In the genomic region with DNA sequence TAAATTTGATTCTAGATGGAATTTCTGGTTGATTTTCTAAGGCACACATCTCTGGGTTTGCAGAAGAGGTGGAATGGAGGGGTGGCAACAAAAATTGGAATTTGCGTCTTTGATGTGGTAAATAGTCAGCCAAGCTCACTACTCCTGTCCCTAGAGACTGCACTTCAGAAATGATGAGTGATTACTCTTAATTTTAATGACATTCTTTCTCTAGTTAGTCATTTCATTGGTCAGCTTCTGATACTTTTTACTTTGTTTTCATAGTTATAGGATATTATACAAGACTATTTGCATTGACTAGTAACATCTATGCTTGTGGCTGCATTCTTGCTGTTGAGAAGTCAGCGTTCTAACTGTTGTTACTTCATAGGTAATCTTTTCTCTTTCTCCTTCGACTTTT, we compare ENCODE assay signal across 21 cellular contexts.
A peak's percentile ranks its signal among the peaks of the same experiment; 100 is the strongest.
DNase-seq lines count a peak whose midpoint lies in the region; ATAC-seq, FAIRE-seq and TF ChIP-seq lines count a peak whose summit lies in the region.
"Had no signal": no experiment of that assay in that cellular context is flagged by ENCODE, and none has a peak within 500 bp of the region (broad histone marks: within the 10 kb centered on the region; RNA-seq: fewer than 3 reads in every experiment).

No MANE protein-coding gene starts in this region.

- H3K4me3 ChIP-seq in mammary epithelial cell (replicated peaks in 1 of 3; ENCODE audit: insufficient read depth in 1 of 3, low read depth in 2 of 3, low read length in 3 of 3): no peak overlapping the region
- H3K4me3 ChIP-seq: breast epithelium, hepatocyte, uterus had no signal

- no TSS peak for BruUV-seq in MCF 10A (replicated peaks; lab: Mats Ljungman, UMichigan)
- no TSS peak for BruUV-seq in mammary epithelial cell (replicated peaks; lab: Mats Ljungman, UMichigan)

- H3K9ac ChIP-seq in mammary epithelial cell (ENCODE audit: insufficient read depth, low read length): no peak overlapping the region

- no peak for ATAC-seq in HG03442 (IDR thresholded peaks at IDR 0.05; ENCODE audit: unreplicated experiment)

- dilution Hi-C loops in mammary epithelial cell (cut with HindIII; ENCODE audit: low sequenced_read_pairs): no loop called here

- no peak overlapping the region for H3K4me2 ChIP-seq in mammary epithelial cell (ENCODE audit: insufficient read depth, low read depth, low read length)
- H3K4me2 ChIP-seq: hepatocyte had no signal

- intact Hi-C loops in MCF 10A (cut with micrococcal nuclease): no loop called here
- intact Hi-C loops in mammary epithelial cell (cut with micrococcal nuclease): no loop called here

- H3K27me3 Mint-ChIP-seq in MCF 10A (ENCODE audit: insufficient read depth, unreplicated experiment): no peaks in the 10 kb centered on the region
- H3K27me3 Mint-ChIP-seq: activated naive CD8-positive, alpha-beta T cell had no signal

- H3K4me1 ChIP-seq in mammary epithelial cell (ENCODE audit: insufficient read depth, low read length): peaks cover 5% of the 10 kb centered on the region
- H3K4me1 ChIP-seq: breast epithelium, uterus had no signal

- H3K27ac Mint-ChIP-seq in MCF 10A (ENCODE audit: low read depth, unreplicated experiment): no peak overlapping the region
- H3K27ac Mint-ChIP-seq: activated naive CD8-positive, alpha-beta T cell had no signal

- peak; percentile 5 for DNase-seq in MCF 10A (ENCODE audit: unreplicated experiment)
- no peak for DNase-seq in mammary epithelial cell
- DNase-seq in SW480 (ENCODE audit: low spot score): peak; percentile 97
- DNase-seq in fibroblast of peridontal ligament (ENCODE audit: extremely low read depth): peak; percentile 63
- DNase-seq in urothelium cell line (ENCODE audit: low spot score): peak; percentile 51
- DNase-seq in NOMO-1 treated with dmso at 0.1 percent for 144 hours (lab: John Stamatoyannopoulos, UW; ENCODE audit: unreplicated experiment): no peak
- DNase-seq in activated T-cell treated with anti-CD3 and anti-CD28 coated beads, Interleukin-2, amount 50 U/mL, for 48 hours: no peak
- DNase-seq: activated CD4-positive, alpha-beta T cell treated with anti-CD3 and anti-CD28 coated beads for 4 hours; NCI-H1092 treated with DMSO at 0.1 percent for 48 hours; NCI-H510A; stimulated activated CD4-positive, alpha-beta T cell treated with anti-CD3 and anti-CD28 coated beads, Interleukin-12 subunit alpha, Interleukin-12 subunit beta, amount 100 ng/mL, for 4 hours; uterus had no signal

- H3K9me3 ChIP-seq in mammary epithelial cell (replicated peaks; ENCODE audit: insufficient read depth, low read length): no peaks in the 10 kb centered on the region
- H3K9me3 ChIP-seq: breast epithelium, neutrophil, uterus had no signal

- no peaks in the 10 kb centered on the region for H4K20me1 ChIP-seq in mammary epithelial cell (ENCODE audit: insufficient read depth, low read length)

- FAIRE-seq in urothelium cell line (lab: Jason Lieb, UNC): no peak
- FAIRE-seq: D721Med, TTC549 had no signal

- H2AFZ ChIP-seq in mammary epithelial cell (ENCODE audit: low read depth, low read length): no peak overlapping the region
- H2AFZ ChIP-seq: hepatocyte had no signal

- no peaks in the 10 kb centered on the region for H3K27me3 ChIP-seq in mammary epithelial cell (ENCODE audit: insufficient read depth, low read length)
- H3K27me3 ChIP-seq: breast epithelium, hepatocyte, neutrophil, uterus had no signal

- in situ Hi-C loops in mammary epithelial cell (cut with MboI; ENCODE audit: low sequenced_read_pairs in 2 of 2): no loop called here

- no peaks in the 10 kb centered on the region for H3K4me1 Mint-ChIP-seq in MCF 10A (ENCODE audit: insufficient read depth, unreplicated experiment)

- H3K4me3 Mint-ChIP-seq in MCF 10A (ENCODE audit: unreplicated experiment): no peak overlapping the region
- H3K4me3 Mint-ChIP-seq: activated naive CD8-positive, alpha-beta T cell had no signal

- no peaks in the 10 kb centered on the region for H3K36me3 ChIP-seq in mammary epithelial cell (ENCODE audit: insufficient read depth, low read length)
- H3K36me3 ChIP-seq: breast epithelium, neutrophil, uterus had no signal

- WGBS in mammary epithelial cell (ENCODE audit: low coverage, missing lambda C conversion rate): 83% methylated on average over 3 of the region's 3 CpGs

- POLR2A ChIA-PET in MCF 10A (lab: Yijun Ruan, JAX): interaction anchor here (0.7 kb wide), 1 partner anchor 32 kb away, joined by 3 read pairs; no protein-coding TSS in a partner anchor

- H3K79me2 ChIP-seq in mammary epithelial cell (ENCODE audit: insufficient read depth, low read length): no peaks in the 10 kb centered on the region
- H3K79me2 ChIP-seq: hepatocyte had no signal

- CTCF ChIA-PET in MCF 10A (lab: Yijun Ruan, JAX): no interaction called here
- CTCF ChIA-PET in mammary epithelial cell (lab: Charles Lee; ENCODE audit: low non-redundant PET): interaction anchor here (0.5 kb wide), 1 partner anchor 259 kb away, joined by 6 read pairs; no protein-coding TSS in a partner anchor

- no peak for TF ChIP-seq CTCF in MCF 10A (IDR thresholded peaks at IDR 0.05; ENCODE audit: unreplicated experiment)
- no peak for TF ChIP-seq CTCF in mammary epithelial cell (conservative IDR thresholded peaks at IDR 0.05 in 1 of 2, IDR thresholded peaks at IDR 0.05 in 1 of 2; ENCODE audit: extremely low read depth in 1 of 2, insufficient read depth in 1 of 2, low read depth in 1 of 2, low read length in 2 of 2)

- H3K9me3 Mint-ChIP-seq in MCF 10A (ENCODE audit: unreplicated experiment): no peaks in the 10 kb centered on the region

- no peaks in the 10 kb centered on the region for H3K36me3 Mint-ChIP-seq in MCF 10A (ENCODE audit: insufficient read depth, unreplicated experiment)
- H3K36me3 Mint-ChIP-seq: activated naive CD8-positive, alpha-beta T cell had no signal

- no peak overlapping the region for H3K27ac ChIP-seq in mammary epithelial cell (ENCODE audit: insufficient read depth, low read depth, low read length)
- H3K27ac ChIP-seq: 22Rv1, breast epithelium, C4-2B, hepatocyte, neutrophil, uterus had no signal

Comparison
In these comparisons a context has a peak if more than half of its experiments do, and no peak if none do; other contexts are left out.
1. DNase-seq: peak in MCF 10A (single experiment), SW480 (single experiment), fibroblast of peridontal ligament (single experiment) and urothelium cell line (single experiment); none in mammary epithelial cell (single experiment), NOMO-1 treated with dmso at 0.1 percent for 144 hours (single experiment) and activated T-cell treated with anti-CD3 and anti-CD28 coated beads, Interleukin-2, amount 50 U/mL, for 48 hours (0 of 2).